In genomic region chr10:88092265-88092664, GRCh38 we compare ENCODE assay signal across 20 cellular contexts.
A peak's percentile ranks its signal among the peaks of the same experiment; 100 is the strongest.
DNase-seq lines count a peak whose midpoint lies in the region; ATAC-seq and FAIRE-seq lines count a peak whose summit lies in the region.
"Had no signal": no experiment of that assay in that cellular context is flagged by ENCODE, and none has a peak within 500 bp of the region (broad histone marks: within the 10 kb centered on the region; RNA-seq: fewer than 3 reads in every experiment).

No MANE protein-coding gene starts in this region.

- H3K4me3 ChIP-seq in CD4-positive, CD25-positive, alpha-beta regulatory T cell (ENCODE audit: low read depth, low read length): peak overlapping the region; percentile 47
- no peak overlapping the region for H3K4me3 ChIP-seq in naive thymus-derived CD4-positive, alpha-beta T cell (ENCODE audit: low read length)
- H3K4me3 ChIP-seq: gastroesophageal sphincter, GM23248, hepatocyte, stomach, thyroid gland had no signal

- POLR2A ChIA-PET in T-cell (lab: Charles Lee): interaction anchor here (0.5 to 1.0 kb wide), 3 partner anchors 12 to 229 kb away, joined by 3 to 5 read pairs (median 4); partner anchors contain the start of genes KLLN (in 1 of the 2) and PTEN (in 1 of the 2)
- POLR2A ChIA-PET in naive thymus-derived CD4-positive, alpha-beta T cell (lab: Charles Lee): interaction anchor here (0.9 to 2.9 kb wide), 9 partner anchors 23 to 789 kb away, joined by 3 to 37 read pairs (median 3); partner anchors contain the start of genes ATAD1, KLLN and PTEN

- peak overlapping the region; percentile 94 to 96 (median 96) for H3K27ac Mint-ChIP-seq in CD4-positive, CD25-positive, alpha-beta regulatory T cell
- H3K27ac Mint-ChIP-seq in T-cell: peak overlapping the region; percentile 92 to 95
- peak overlapping the region in 8 of 9 donors; percentile 11 to 94 (median 88) for H3K27ac Mint-ChIP-seq in naive thymus-derived CD4-positive, alpha-beta T cell

- H3K4me3 Mint-ChIP-seq in CD4-positive, CD25-positive, alpha-beta regulatory T cell: peak overlapping the region in 1 of 4 donors; percentile 28
- no peak overlapping the region for H3K4me3 Mint-ChIP-seq in T-cell
- peak overlapping the region in 2 of 10 donors; percentile 44 to 72 for H3K4me3 Mint-ChIP-seq in naive thymus-derived CD4-positive, alpha-beta T cell
- H3K4me3 Mint-ChIP-seq: activated CD4-positive, alpha-beta memory T cell treated with anti-CD3 and anti-CD28 coated beads, Interleukin-2, amount 10 ng/mL, durations not matched to agents 7 days and 5 days had no signal

- H3K4me1 Mint-ChIP-seq in CD4-positive, CD25-positive, alpha-beta regulatory T cell: peaks cover 21 to 38% (median 33%) of the 10 kb centered on the region in 4 donors
- H3K4me1 Mint-ChIP-seq in T-cell: peaks cover 44 to 49% (median 48%) of the 10 kb centered on the region in 3 donors
- peaks cover 35 to 60% (median 42%) of the 10 kb centered on the region in 7 donors for H3K4me1 Mint-ChIP-seq in naive thymus-derived CD4-positive, alpha-beta T cell

- H3K27me3 Mint-ChIP-seq in CD4-positive, CD25-positive, alpha-beta regulatory T cell: no peaks in the 10 kb centered on the region
- no peaks in the 10 kb centered on the region for H3K27me3 Mint-ChIP-seq in T-cell
- H3K27me3 Mint-ChIP-seq in naive thymus-derived CD4-positive, alpha-beta T cell: peaks cover 0 to 49% (median 0%) of the 10 kb centered on the region in 5 donors

- no peaks in the 10 kb centered on the region for H3K36me3 ChIP-seq in CD4-positive, CD25-positive, alpha-beta regulatory T cell (ENCODE audit: control insufficient read depth, insufficient read depth, low read length)
- H3K36me3 ChIP-seq in naive thymus-derived CD4-positive, alpha-beta T cell (ENCODE audit: control insufficient read depth in 2 of 3, insufficient read depth in 3 of 3, low read length in 3 of 3): no peaks in the 10 kb centered on the region
- H3K36me3 ChIP-seq: gastroesophageal sphincter, stomach, thyroid gland had no signal

- H3K9me3 ChIP-seq in CD4-positive, CD25-positive, alpha-beta regulatory T cell (ENCODE audit: control insufficient read depth in 2 of 2, low read length in 2 of 2): no peaks in the 10 kb centered on the region
- no peaks in the 10 kb centered on the region for H3K9me3 ChIP-seq in naive thymus-derived CD4-positive, alpha-beta T cell (ENCODE audit: control insufficient read depth in 2 of 3, low read length in 3 of 3)
- H3K9me3 ChIP-seq: Caco-2, gastroesophageal sphincter, stomach, thyroid gland had no signal

- peaks cover 0 to 6% (median 1%) of the 10 kb centered on the region in 7 donors for H3K9me3 Mint-ChIP-seq in CD4-positive, CD25-positive, alpha-beta regulatory T cell
- peaks cover 0 to 8% (median 0%) of the 10 kb centered on the region in 3 donors for H3K9me3 Mint-ChIP-seq in T-cell
- peaks cover 0 to 11% (median 0%) of the 10 kb centered on the region in 11 donors for H3K9me3 Mint-ChIP-seq in naive thymus-derived CD4-positive, alpha-beta T cell
- H3K9me3 Mint-ChIP-seq: activated naive CD8-positive, alpha-beta T cell treated with anti-CD3 and anti-CD28 coated beads, Interleukin-2, amount 10 ng/mL, durations not matched to agents 7 days and 5 days had no signal

- intact Hi-C loops in naive thymus-derived CD4-positive, alpha-beta T cell (cut with micrococcal nuclease): loop anchor here (5.0 kb wide), 4 partner anchors 45 to 460 kb away; no protein-coding TSS in a partner anchor

- peak overlapping the region; percentile 60 for H3K27ac ChIP-seq in CD4-positive, CD25-positive, alpha-beta regulatory T cell (ENCODE audit: insufficient read depth, low read length, poor library complexity, severe bottlenecking)
- peak overlapping the region; percentile 53 for H3K27ac ChIP-seq in naive thymus-derived CD4-positive, alpha-beta T cell (ENCODE audit: low read depth, low read length)
- H3K27ac ChIP-seq: gastroesophageal sphincter, GM23248, hepatocyte, thyroid gland had no signal

- H3K27me3 ChIP-seq in CD4-positive, CD25-positive, alpha-beta regulatory T cell (ENCODE audit: control insufficient read depth, insufficient read depth, low read length): no peaks in the 10 kb centered on the region
- H3K27me3 ChIP-seq in naive thymus-derived CD4-positive, alpha-beta T cell (ENCODE audit: control insufficient read depth in 2 of 2, insufficient read depth in 2 of 2, low read length in 2 of 2): no peaks in the 10 kb centered on the region
- H3K27me3 ChIP-seq: gastroesophageal sphincter, hepatocyte, stomach, thyroid gland had no signal

- no peaks in the 10 kb centered on the region for H3K36me3 Mint-ChIP-seq in CD4-positive, CD25-positive, alpha-beta regulatory T cell
- H3K36me3 Mint-ChIP-seq in T-cell: no peaks in the 10 kb centered on the region
- H3K36me3 Mint-ChIP-seq in naive thymus-derived CD4-positive, alpha-beta T cell: peaks cover 0 to 18% (median 0%) of the 10 kb centered on the region in 5 donors

- ATAC-seq in CD4-positive, CD25-positive, alpha-beta regulatory T cell (ENCODE audit: low read depth in 2 of 2): no peak
- ATAC-seq in T-cell (replicated peaks in 1 of 4): no peak
- no peak for ATAC-seq in naive thymus-derived CD4-positive, alpha-beta T cell
- ATAC-seq in HG03354 (IDR thresholded peaks at IDR 0.05; ENCODE audit: poor library complexity, severe bottlenecking, unreplicated experiment): no peak
- no peak for ATAC-seq in HG03095 (IDR thresholded peaks at IDR 0.05; ENCODE audit: unreplicated experiment)
- ATAC-seq: gastroesophageal sphincter, left lobe of liver had no signal

- FAIRE-seq in GM18507 (lab: Jason Lieb, UNC): peak; percentile 24
- FAIRE-seq: astrocyte, RCC 7860, TTC549 had no signal

- no peak for DNase-seq in CD4-positive, CD25-positive, alpha-beta regulatory T cell
- DNase-seq in GM18507 (ENCODE audit: extremely low spot score, insufficient read length, low read depth): no peak
- no peak for DNase-seq in T-cell
- DNase-seq in naive thymus-derived CD4-positive, alpha-beta T cell: no peak
- no peak for DNase-seq in SK-N-DZ (ENCODE audit: low spot score)
- DNase-seq: GM23248, NCI-H187 had no signal

- CTCF ChIA-PET in T-cell (lab: Charles Lee): interaction anchor here (0.5 to 1.9 kb wide), 11 partner anchors 8 to 297 kb away, joined by 3 to 15 read pairs (median 5); partner anchors contain the start of gene KLLN (in 1 of the 2)
- CTCF ChIA-PET in naive thymus-derived CD4-positive, alpha-beta T cell (lab: Charles Lee): interaction anchor here (1.0 to 3.5 kb wide), 8 partner anchors 17 to 297 kb away, joined by 3 to 21 read pairs (median 8); no protein-coding TSS in a partner anchor

- peaks cover 30% of the 10 kb centered on the region for H3K4me1 ChIP-seq in CD4-positive, CD25-positive, alpha-beta regulatory T cell (ENCODE audit: control insufficient read depth, insufficient read depth, low read length, poor library complexity, severe bottlenecking)
- peaks cover 33 to 36% of the 10 kb centered on the region in 2 donors for H3K4me1 ChIP-seq in naive thymus-derived CD4-positive, alpha-beta T cell (ENCODE audit: control insufficient read depth in 2 of 2, insufficient read depth in 2 of 2, low read length in 2 of 2)
